In the genomic region with DNA sequence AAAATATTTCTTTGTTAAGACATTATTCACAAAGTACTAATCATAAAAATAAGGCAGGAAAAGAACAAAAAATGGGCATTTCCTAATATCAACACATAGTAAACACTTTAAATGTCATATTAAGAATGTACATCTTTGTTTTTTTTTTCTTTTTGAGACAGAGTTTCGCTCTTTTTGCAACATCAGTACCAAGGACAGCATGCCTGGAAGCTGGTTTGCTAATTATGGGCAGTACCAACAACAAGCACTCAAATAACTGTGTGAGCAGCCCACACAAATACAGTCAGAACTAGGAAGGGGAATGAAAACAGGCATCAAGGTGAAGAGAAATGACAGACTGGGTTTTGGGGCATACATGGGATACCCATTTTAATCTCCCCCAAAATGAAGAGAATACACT, we compare ENCODE assay signal across 17 cellular contexts.
"Had no signal": no experiment of that assay in that cellular context is flagged by ENCODE, and none has a peak within 500 bp of the region (broad histone marks: within the 10 kb centered on the region; RNA-seq: fewer than 3 reads in every experiment).

No MANE protein-coding gene starts in this region.

- DNase-seq: effector memory CD4-positive, alpha-beta T cell; heart right ventricle; hypothalamus; kidney glomerular epithelial cell; left lung; lower lobe of right lung; natural killer cell; nucleus accumbens; ovary; right cardiac atrium; stimulated activated CD4-positive, alpha-beta T cell treated with anti-CD3 and anti-CD28 coated beads, Interleukin-2, amount 100 ng/mL, for 48 hours; stimulated activated naive CD4-positive, alpha-beta T cell treated with Interleukin-2 at 50 U/mL for 16 hours; trophoblast cell had no signal

- H3K4me2 ChIP-seq: smooth muscle cell had no signal

- H3K27ac ChIP-seq: heart right ventricle, left lung, lower lobe of right lung, ovary had no signal

- H3K36me3 ChIP-seq: heart right ventricle, left lung, lower lobe of right lung, ovary had no signal

- ATAC-seq: esophagus mucosa, heart right ventricle, left lung, lower lobe of right lung, natural killer cell, right cardiac atrium had no signal

- FAIRE-seq: endometrium, islet of Langerhans had no signal

- H3K27me3 ChIP-seq: heart right ventricle, left lung, ovary had no signal

- H3K4me1 ChIP-seq: heart right ventricle, left lung, lower lobe of right lung had no signal

- H3K9me3 ChIP-seq: left lung, lower lobe of right lung, ovary had no signal

- H3K4me3 ChIP-seq: heart right ventricle, left lung, lower lobe of right lung, ovary, smooth muscle cell had no signal
